15 cellular contexts compared by ENCODE assay signal in the genomic region with DNA sequence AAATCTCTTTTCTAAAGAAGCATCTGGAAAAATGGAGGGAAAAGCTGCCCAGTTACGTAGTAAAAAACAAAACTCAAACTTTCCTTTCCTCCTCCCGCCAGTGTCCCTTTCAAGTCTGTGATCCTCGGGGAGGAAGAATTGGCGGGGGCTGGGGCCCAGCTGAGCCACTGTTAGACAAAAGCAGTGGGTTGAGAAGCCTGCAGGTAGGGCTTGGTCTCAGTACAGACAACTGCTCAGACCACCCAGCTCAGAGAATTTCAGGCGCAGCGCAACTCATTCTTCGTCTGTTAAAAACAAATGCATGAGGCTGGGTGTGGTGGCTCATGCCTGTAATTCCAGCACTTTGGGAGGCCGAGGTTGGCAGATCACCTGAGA.
A peak's percentile ranks its signal among the peaks of the same experiment; 100 is the strongest.
DNase-seq lines count a peak whose midpoint lies in the region; ATAC-seq and TF ChIP-seq lines count a peak whose summit lies in the region.
"Had no signal": no experiment of that assay in that cellular context is flagged by ENCODE, and none has a peak within 500 bp of the region (broad histone marks: within the 10 kb centered on the region; RNA-seq: fewer than 3 reads in every experiment).

No MANE protein-coding gene starts in this region.

- peak overlapping the region; percentile 3 for H3K27ac ChIP-seq in ectodermal cell (ENCODE audit: insufficient read depth, low read depth, low read length, poor library complexity, severe bottlenecking)
- H3K27ac ChIP-seq in liver (ENCODE audit: low read depth in 1 of 2, low read length in 2 of 2) = peak overlapping the region; percentile 83 to 87
- peak overlapping the region; percentile 38 to 77 for H3K27ac ChIP-seq in aorta (ENCODE audit: low read depth in 1 of 2, low read length in 2 of 2)

- no peak for ATAC-seq in aorta (ENCODE audit: low FRiP score)
- ATAC-seq: Panc1 had no signal

- no peak overlapping the region for H3K4me3 ChIP-seq in ectodermal cell (ENCODE audit: insufficient read depth, low read depth, low read length)
- peak overlapping the region in 1 of 3 donors; percentile 27 for H3K4me3 ChIP-seq in liver (ENCODE audit: low read depth in 1 of 3, low read length in 3 of 3)
- H3K4me3 ChIP-seq in aorta (ENCODE audit: low read length in 2 of 2) = no peak overlapping the region

- H3K27ac Mint-ChIP-seq in HFFc6 (peak overlapping the region; percentile 69; the same call in 1 of the 2 replicates), chondrocyte (ENCODE audit: unreplicated experiment) (no peak overlapping the region)
- H3K27ac Mint-ChIP-seq: CD4-positive, alpha-beta T cell had no signal

- TF ChIP-seq CTCF in HFFc6 (IDR thresholded peaks at IDR 0.05) (no peak), liver (IDR thresholded peaks at IDR 0.05; ENCODE audit: low read depth, low read length, missing input control) (no peak), chondrocyte (IDR thresholded peaks at IDR 0.05) (no peak), GM10266 (IDR thresholded peaks at IDR 0.05; ENCODE audit: control insufficient read depth, insufficient read depth, low read depth, missing control alignments) (no peak)

- peak overlapping the region in 1 of 2 donors; percentile 24 for H3K9ac ChIP-seq in liver (ENCODE audit: low read depth in 1 of 2, low read length in 2 of 2)

- H3K27me3 Mint-ChIP-seq in HFFc6 (ENCODE audit: insufficient read depth) = peaks cover 12% of the 10 kb centered on the region; the same call in 1 of the 2 replicates
- H3K27me3 Mint-ChIP-seq in chondrocyte (ENCODE audit: low read depth) = no peaks in the 10 kb centered on the region

- H3K27me3 ChIP-seq in ectodermal cell (ENCODE audit: control insufficient read depth, insufficient read depth, low read length, poor library complexity, severe bottlenecking) (no peaks in the 10 kb centered on the region), liver (ENCODE audit: control insufficient read depth in 4 of 4, insufficient read depth in 4 of 4, low read length in 3 of 4) (no peaks in the 10 kb centered on the region), aorta (ENCODE audit: control insufficient read depth in 1 of 2, insufficient read depth in 2 of 2, low read length in 1 of 2) (no peaks in the 10 kb centered on the region)

- H3K4me3 Mint-ChIP-seq in HFFc6 = no peak overlapping the region
- no peak overlapping the region for H3K4me3 Mint-ChIP-seq in chondrocyte (ENCODE audit: unreplicated experiment)
- H3K4me3 Mint-ChIP-seq: CD4-positive, alpha-beta T cell had no signal

- no peak for DNase-seq in HFFc6
- DNase-seq in aorta = no peak
- DNase-seq in chondrocyte (ENCODE audit: low spot score) = no peak
- DNase-seq in occipital lobe (lab: John Stamatoyannopoulos, UW) = no peak
- no peak for DNase-seq in GM10266 (ENCODE audit: extremely low spot score)
- DNase-seq: AML-193; CD4-positive, alpha-beta T cell; DMS53; KG1; NCI-H146; NCI-H2081; NCI-H510A treated with DMSO at 0.1 percent for 48 hours had no signal

- 56 to 60% methylated on average over 7 to 8 of the region's 8 CpGs for WGBS in ectodermal cell, 2 experiments
- 60% methylated on average over 8 of the region's 8 CpGs for WGBS in liver
- 48 to 57% methylated on average over 8 of the region's 8 CpGs for WGBS in aorta, 2 donors

- H3K9me3 Mint-ChIP-seq in HFFc6 = no peaks in the 10 kb centered on the region
- H3K9me3 Mint-ChIP-seq in chondrocyte (ENCODE audit: low read depth) = no peaks in the 10 kb centered on the region
- H3K9me3 Mint-ChIP-seq: CD4-positive, alpha-beta T cell had no signal

- H3K36me3 ChIP-seq in ectodermal cell (ENCODE audit: control insufficient read depth, insufficient read depth, low read length) (no peaks in the 10 kb centered on the region), liver (ENCODE audit: control insufficient read depth in 4 of 4, insufficient read depth in 3 of 4, low read depth in 1 of 4, low read length in 3 of 4) (no peaks in the 10 kb centered on the region), aorta (ENCODE audit: control insufficient read depth in 1 of 2, insufficient read depth in 2 of 2, low read length in 1 of 2) (no peaks in the 10 kb centered on the region)

- H3K9me3 ChIP-seq in ectodermal cell (ENCODE audit: control insufficient read depth, low read length) = no peaks in the 10 kb centered on the region
- H3K9me3 ChIP-seq in liver (ENCODE audit: control insufficient read depth in 4 of 4, low read length in 3 of 4) = no peaks in the 10 kb centered on the region
- H3K9me3 ChIP-seq in aorta (ENCODE audit: control insufficient read depth, low read length) = no peaks in the 10 kb centered on the region

- H3K4me1 Mint-ChIP-seq in HFFc6 (ENCODE audit: low read depth) = peaks cover 81% of the 10 kb centered on the region
- H3K4me1 Mint-ChIP-seq in chondrocyte (ENCODE audit: low read depth) = peaks cover 4% of the 10 kb centered on the region

- intact Hi-C loops in aorta (cut with DNase I) = loop anchor here in 1 of 2 donors (5.0 kb wide), 1 partner anchor 115 kb away; a partner anchor contains a TSS

- peaks cover 19% of the 10 kb centered on the region for H3K4me1 ChIP-seq in ectodermal cell (ENCODE audit: control insufficient read depth, insufficient read depth, low read length)
- H3K4me1 ChIP-seq in liver (ENCODE audit: control insufficient read depth in 4 of 4, insufficient read depth in 4 of 4, low read length in 3 of 4) = peaks cover 15 to 51% (median 45%) of the 10 kb centered on the region in 4 donors
- H3K4me1 ChIP-seq in aorta (ENCODE audit: control insufficient read depth in 1 of 2, insufficient read depth in 2 of 2, low read length in 2 of 2) = peaks cover 0 to 3% of the 10 kb centered on the region in 2 donors

- TF ChIP-seq RAD21 in liver (IDR thresholded peaks at IDR 0.05) = no peak

- H3K36me3 Mint-ChIP-seq in HFFc6 (ENCODE audit: low read depth) = peaks cover 83% of the 10 kb centered on the region
- peaks cover 2% of the 10 kb centered on the region for H3K36me3 Mint-ChIP-seq in chondrocyte (ENCODE audit: low read depth)

TF ChIP-seq in liver, 16 proteins besides CTCF, POLR2A, EP300 and RAD21:
- no peak for TF ChIP-seq NR2F2 (IDR thresholded peaks at IDR 0.05)
- TF ChIP-seq SP1 (IDR thresholded peaks at IDR 0.05) = peak; percentile 17
- peak in 1 of 2 donors; percentile 2 for TF ChIP-seq RXRA (IDR thresholded peaks at IDR 0.05)

Comparison
In these comparisons a context has a peak if more than half of its experiments do, and no peak if none do; other contexts are left out.
1. H3K27ac ChIP-seq: peak in every context shown above with its lines; median percentile 85 in liver; 58 in aorta; 3 in ectodermal cell.